Comparison of ENCODE assay signal across 30 cellular contexts in the genomic region with DNA sequence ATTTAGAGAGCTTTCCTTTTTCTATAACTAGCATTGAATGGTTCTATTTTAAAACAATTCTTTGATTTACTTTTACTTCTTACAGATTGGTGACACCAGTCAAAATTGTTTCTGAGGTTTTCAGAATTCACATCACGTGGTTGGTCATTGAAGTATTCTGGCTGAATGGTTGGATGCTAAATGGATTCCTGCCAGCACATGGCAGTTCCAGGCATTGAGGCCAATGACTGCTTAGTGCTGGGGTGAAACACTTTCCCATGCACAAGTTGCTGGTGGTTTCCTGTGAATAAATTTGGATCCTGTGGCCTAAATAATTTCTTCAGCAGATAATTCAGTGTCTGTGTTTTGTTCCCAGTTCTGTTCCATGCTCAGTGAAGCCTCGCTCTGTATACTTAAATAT. TPM values are rescaled to one million over a fixed set of nuclear protein-coding genes. Genes with fewer than 3 reads are reported as not detected.
DNase-seq lines count a peak whose midpoint lies in the region; ATAC-seq, FAIRE-seq and TF ChIP-seq lines count a peak whose summit lies in the region.
"Had no signal": no experiment of that assay in that cellular context is flagged by ENCODE, and none has a peak within 500 bp of the region (broad histone marks: within the 10 kb centered on the region; RNA-seq: fewer than 3 reads in every experiment).

No MANE protein-coding gene starts in this region.

- no peak for TF ChIP-seq CTCF in astrocyte (IDR thresholded peaks at IDR 0.05; ENCODE audit: insufficient read depth, low read depth, low read length)

- no peaks in the 10 kb centered on the region for H3K4me1 Mint-ChIP-seq in astrocyte (ENCODE audit: low read depth, unreplicated experiment)
- H3K4me1 Mint-ChIP-seq: activated naive CD4-positive, alpha-beta T cell treated with anti-CD3 and anti-CD28 coated beads, Interleukin-2, amount 50 U/mL, for 24 hours had no signal

- no peak overlapping the region for H3K4me3 ChIP-seq in astrocyte (ENCODE audit: insufficient read depth, low read depth, low read length)
- H3K4me3 ChIP-seq in SJCRH30: no peak overlapping the region
- H3K4me3 ChIP-seq: BLaER1, GM12878, psoas muscle, sigmoid colon had no signal

- H3K4me2 ChIP-seq in astrocyte (ENCODE audit: low read length): no peak overlapping the region
- H3K4me2 ChIP-seq: BLaER1 had no signal

- H3K27ac ChIP-seq in astrocyte (ENCODE audit: low read depth, low read length) (no peak overlapping the region), SJCRH30 (no peak overlapping the region)
- H3K27ac ChIP-seq: BLaER1, psoas muscle, sigmoid colon had no signal

- H3K27me3 ChIP-seq in astrocyte (ENCODE audit: insufficient read depth, low read length) (no peaks in the 10 kb centered on the region), SJCRH30 (no peaks in the 10 kb centered on the region)
- H3K27me3 ChIP-seq: BLaER1, sigmoid colon had no signal

- no peaks in the 10 kb centered on the region for H3K79me2 ChIP-seq in astrocyte (ENCODE audit: insufficient read depth, low read length)

- intact Hi-C loops in head of caudate nucleus (cut with DNase I): no loop called here

- H3K36me3 ChIP-seq in astrocyte (ENCODE audit: insufficient read depth, low read length): no peaks in the 10 kb centered on the region
- H3K36me3 ChIP-seq in SJCRH30: no peaks in the 10 kb centered on the region
- H3K36me3 ChIP-seq: BLaER1, sigmoid colon had no signal

- no peak overlapping the region for H3K4me3 Mint-ChIP-seq in astrocyte (ENCODE audit: unreplicated experiment)
- H3K4me3 Mint-ChIP-seq: activated naive CD4-positive, alpha-beta T cell treated with anti-CD3 and anti-CD28 coated beads, Interleukin-2, amount 50 U/mL, for 24 hours; activated T-helper 1 cell treated with anti-CD3 and anti-CD28 coated beads, Interleukin-12 subunit alpha, Interleukin-12 subunit beta, Interleukin-2, Interleukin-4 antibody, amounts not matched to agents 30 ng/mL and 10 ng/mL and 1 ng/mL, durations not matched to agents 14 hours and 24 hours and 36 hours; effector memory CD8-positive, alpha-beta T cell; T-helper 17 cell; type B pancreatic cell had no signal

- DNase-seq in MV-4-11 (lab: John Stamatoyannopoulos, UW) (peak; percentile 43), astrocyte (ENCODE audit: low read depth) (peak; percentile 13), head of caudate nucleus (peak in 35 of 42 donors; percentile 28 to 86 (median 58)), putamen (ENCODE audit: low spot score) (peak; percentile 81), NK-92 (lab: John Stamatoyannopoulos, UW; ENCODE audit: unreplicated experiment) (no peak), SJCRH30 (no peak)
- no peak for DNase-seq in stimulated activated naive CD4-positive, alpha-beta T cell (lab: John Stamatoyannopoulos, UW)
- DNase-seq: activated CD4-positive, alpha-beta T cell treated with anti-CD3 and anti-CD28 coated beads, Interleukin-2, amount 50 U/mL, for 48 hours; activated CD4-positive, CD25-positive, alpha-beta regulatory T cell treated with anti-CD3 and anti-CD28 coated beads, Interleukin-2, amount 50 U/mL, for 72 hours; DMS153; effector memory CD8-positive, alpha-beta T cell; kidney; left ventricle myocardium superior; NCI-H1694 treated with DMSO at 0.1 percent for 48 hours; NCI-H2171 treated with DMSO at 0.1 percent for 48 hours; NCI-H510A treated with DMSO at 0.1 percent for 48 hours; PC-3; psoas muscle; sigmoid colon; stimulated activated CD4-positive, alpha-beta T cell treated with anti-CD3 and anti-CD28 coated beads, Interleukin-4, amount 100 ng/mL, for 24 hours; T-helper 17 cell had no signal

- no peak overlapping the region for H3K27ac Mint-ChIP-seq in astrocyte (ENCODE audit: unreplicated experiment)
- H3K27ac Mint-ChIP-seq: activated naive CD4-positive, alpha-beta T cell treated with anti-CD3 and anti-CD28 coated beads, Interleukin-2, amount 50 U/mL, for 24 hours; activated T-helper 1 cell treated with anti-CD3 and anti-CD28 coated beads, Interleukin-12 subunit alpha, Interleukin-12 subunit beta, Interleukin-2, Interleukin-4 antibody, amounts not matched to agents 30 ng/mL and 10 ng/mL and 1 ng/mL, durations not matched to agents 14 hours and 24 hours and 36 hours; effector memory CD8-positive, alpha-beta T cell; T-helper 17 cell; type B pancreatic cell had no signal

- FAIRE-seq in astrocyte (lab: Jason Lieb, UNC): no peak
- FAIRE-seq: GM12878, HepG2, kidney had no signal

- ATAC-seq in GM19324 (IDR thresholded peaks at IDR 0.05; ENCODE audit: low FRiP score, unreplicated experiment): no peak
- ATAC-seq: effector memory CD8-positive, alpha-beta T cell; GM12878; HCT116; HepG2; left ventricle myocardium superior; PC-3; psoas muscle; T-helper 17 cell had no signal

- H3K9me3 ChIP-seq in astrocyte (ENCODE audit: insufficient read depth, low read depth, low read length) (no peaks in the 10 kb centered on the region), SJCRH30 (replicated peaks) (no peaks in the 10 kb centered on the region)
- H3K9me3 ChIP-seq: BLaER1, psoas muscle, sigmoid colon had no signal

- H3K36me3 Mint-ChIP-seq in astrocyte (ENCODE audit: low read depth, unreplicated experiment): no peaks in the 10 kb centered on the region
- H3K36me3 Mint-ChIP-seq: activated naive CD4-positive, alpha-beta T cell treated with anti-CD3 and anti-CD28 coated beads, Interleukin-2, amount 50 U/mL, for 24 hours; type B pancreatic cell had no signal

- no peak overlapping the region for H3K9ac ChIP-seq in astrocyte (ENCODE audit: low read length)
- H3K9ac ChIP-seq: BLaER1 had no signal

- H2AFZ ChIP-seq in astrocyte (ENCODE audit: low read depth, low read length): no peak overlapping the region

- H3K27me3 Mint-ChIP-seq in astrocyte (ENCODE audit: low read depth, unreplicated experiment): no peaks in the 10 kb centered on the region
- H3K27me3 Mint-ChIP-seq: activated naive CD4-positive, alpha-beta T cell treated with anti-CD3 and anti-CD28 coated beads, Interleukin-2, amount 50 U/mL, for 24 hours; effector memory CD8-positive, alpha-beta T cell; T-helper 17 cell; type B pancreatic cell had no signal

- H3K4me1 ChIP-seq in astrocyte (ENCODE audit: insufficient read depth, low read length): no peaks in the 10 kb centered on the region
- no peaks in the 10 kb centered on the region for H3K4me1 ChIP-seq in SJCRH30
- H3K4me1 ChIP-seq: psoas muscle had no signal

- no peaks in the 10 kb centered on the region for H3K9me3 Mint-ChIP-seq in astrocyte (ENCODE audit: unreplicated experiment)
- H3K9me3 Mint-ChIP-seq: activated T-helper 1 cell treated with anti-CD3 and anti-CD28 coated beads, Interleukin-12 subunit alpha, Interleukin-12 subunit beta, Interleukin-2, Interleukin-4 antibody, amounts not matched to agents 30 ng/mL and 10 ng/mL and 1 ng/mL, durations not matched to agents 14 hours and 24 hours and 36 hours; type B pancreatic cell had no signal

- no peaks in the 10 kb centered on the region for H4K20me1 ChIP-seq in astrocyte (ENCODE audit: insufficient read depth, low read length)
- H4K20me1 ChIP-seq: BLaER1 had no signal

RNA-seq across cellular contexts. Expression of a gene that starts 20.6 kb away (rescaled TPM):
- 4.6 and 6.8 TPM in 2 replicates for total RNA-seq in astrocyte
- total RNA-seq in SJCRH30 (2014; rRNA removed; shearing (Covaris generic)): not detected in 2 replicates
- total RNA-seq: activated T-helper 1 cell treated with anti-CD3 and anti-CD28 coated beads, Interleukin-12 subunit alpha, Interleukin-12 subunit beta, Interleukin-2, Interleukin-4 antibody, amounts not matched to agents 30 ng/mL and 10 ng/mL and 1 ng/mL, durations not matched to agents 14 hours and 24 hours and 36 hours; epithelial cell of proximal tubule; HepG2; T-helper 17 cell had no signal

Comparison
In these comparisons a context has a peak if more than half of its experiments do, and no peak if none do; other contexts are left out.
1. DNase-seq: peak in MV-4-11 (single experiment), astrocyte (single experiment), head of caudate nucleus (35 of 42) and putamen (single experiment); none in NK-92 (single experiment), SJCRH30 (0 of 2) and stimulated activated naive CD4-positive, alpha-beta T cell (0 of 6).